ENCODE assay signal across 29 cellular contexts in genomic region chr7:46127805-46128204, GRCh38.
"Had no signal": no experiment of that assay in that cellular context is flagged by ENCODE, and none has a peak within 500 bp of the region (broad histone marks: within the 10 kb centered on the region; RNA-seq: fewer than 3 reads in every experiment).

No MANE protein-coding gene starts in this region.

- H3K4me1 ChIP-seq: adrenal gland, body of pancreas, breast epithelium had no signal

- DNase-seq: activated B cell treated with CpG ODN at 0.5 μM for 24 hours; activated CD4-positive, alpha-beta memory T cell treated with anti-CD3 and anti-CD28 coated beads for 36 hours; activated CD4-positive, alpha-beta T cell treated with anti-CD3 and anti-CD28 coated beads for 4 hours; activated CD4-positive, alpha-beta T cell treated with anti-CD3 and anti-CD28 coated beads, Interleukin-2, amount 10 ng/mL, durations not matched to agents 24 days and 14 days; activated CD4-positive, alpha-beta T cell treated with anti-CD3 and anti-CD28 coated beads, Interleukin-2, amount 50 U/mL, for 1 hour; activated CD4-positive, alpha-beta T cell treated with anti-CD3 and anti-CD28 coated beads, Interleukin-2, amount 50 U/mL, for 4 hours; activated CD4-positive, CD25-positive, alpha-beta regulatory T cell treated with anti-CD3 and anti-CD28 coated beads, Interleukin-2, amount 50 U/mL, for 72 hours; activated CD8-positive, alpha-beta memory T cell treated with anti-CD3 and anti-CD28 coated beads, Interleukin-2, amount 50 U/mL, for 4 hours; activated CD8-positive, alpha-beta T cell treated with anti-CD3 and anti-CD28 coated beads for 36 hours; activated effector memory CD4-positive, alpha-beta T cell treated with anti-CD3 and anti-CD28 coated beads, Interleukin-2, amount 50 U/mL, for 16 hours; activated gamma-delta T cell treated with Interleukin-2 at 50 U/mL for 16 hours; activated naive CD4-positive, alpha-beta T cell; activated naive CD4-positive, alpha-beta T cell treated with anti-CD3 and anti-CD28 coated beads for 36 hours; activated naive CD4-positive, alpha-beta T cell treated with anti-CD3 and anti-CD28 coated beads, Interleukin-2, amount 50 U/mL, for 16 hours; activated naive CD8-positive, alpha-beta T cell treated with anti-CD3 and anti-CD28 coated beads for 36 hours; activated T-cell treated with anti-CD3 and anti-CD28 coated beads for 4 hours; activated T-cell treated with anti-CD3 and anti-CD28 coated beads, Interleukin-2, amount 50 U/mL, for 1 hour; activated T-cell treated with anti-CD3 and anti-CD28 coated beads, Interleukin-2, amount 50 U/mL, for 4 hours; activated T-cell treated with anti-CD3 and anti-CD28 coated beads, Interleukin-2, amount 50 U/mL, for 72 hours; adrenal gland; amniotic stem cell; aorta; body of pancreas; brain microvascular endothelial cell; central memory CD4-positive, alpha-beta T cell; T-helper 2 cell; T-helper 9 cell had no signal

- H3K36me3 ChIP-seq: adrenal gland, brain microvascular endothelial cell, breast epithelium had no signal

- H3K4me3 ChIP-seq: adrenal gland, body of pancreas, breast epithelium had no signal

- H3K27me3 ChIP-seq: adrenal gland, body of pancreas, brain microvascular endothelial cell, breast epithelium had no signal

- H3K9me3 ChIP-seq: adrenal gland, body of pancreas, breast epithelium had no signal

- H3K27ac ChIP-seq: adrenal gland, body of pancreas, brain microvascular endothelial cell, breast epithelium, VCaP had no signal
